ENCODE assay signal across 3 cellular contexts in genomic region chr6:24948261-24948660, GRCh38. TPM values are rescaled to one million over a fixed set of nuclear protein-coding genes. Genes with fewer than 3 reads are reported as not detected.
"Had no signal": no experiment of that assay in that cellular context is flagged by ENCODE, and none has a peak within 500 bp of the region (broad histone marks: within the 10 kb centered on the region; RNA-seq: fewer than 3 reads in every experiment).

No MANE protein-coding gene starts in this region.

RNA-seq across cellular contexts. Expression of gene RIPOR2, which starts 12.5 kb away (rescaled TPM):
- total RNA-seq: glomerular endothelial cell, pulmonary artery endothelial cell had no signal
- polyA plus RNA-seq: foreskin keratinocyte had no signal
